29 cellular contexts compared by ENCODE assay signal in the genomic region with DNA sequence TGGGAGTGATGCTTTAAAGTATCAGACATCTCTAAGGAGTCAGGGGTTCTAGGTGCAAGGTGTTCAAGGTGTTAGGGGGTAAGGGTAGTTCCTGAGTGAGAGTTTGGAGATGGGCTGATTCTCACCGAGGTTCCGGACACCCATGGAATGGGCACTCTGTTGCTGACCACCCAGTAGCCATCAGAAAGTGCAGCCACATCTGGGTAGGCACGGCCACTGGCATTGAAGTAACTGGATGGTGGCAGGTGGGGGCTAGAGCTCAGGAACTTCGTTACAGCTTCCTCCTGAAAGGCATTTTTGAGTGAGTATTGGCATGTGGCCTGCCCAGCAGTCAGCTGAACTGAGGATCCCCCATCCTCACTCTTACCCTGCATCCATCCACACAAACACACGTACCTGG.
"Had no signal": no experiment of that assay in that cellular context is flagged by ENCODE, and none has a peak within 500 bp of the region (broad histone marks: within the 10 kb centered on the region; RNA-seq: fewer than 3 reads in every experiment).

No MANE protein-coding gene starts in this region.

- H3K9me3 Mint-ChIP-seq: activated naive CD8-positive, alpha-beta T cell treated with anti-CD3 and anti-CD28 coated beads for 36 hours; activated T-helper 1 cell treated with anti-CD3 and anti-CD28 coated beads, Interleukin-12 subunit alpha, Interleukin-12 subunit beta, Interleukin-2, Interleukin-4 antibody, amounts not matched to agents 30 ng/mL and 10 ng/mL and 1 ng/mL, durations not matched to agents 14 hours and 24 hours and 36 hours; mesothelial cell of epicardium; naive B cell; type B pancreatic cell had no signal

- H3K27me3 ChIP-seq: adrenal gland, cardiac muscle cell, spleen, vagina had no signal

- H3K4me3 ChIP-seq: adrenal gland, cardiac muscle cell, spleen, thoracic aorta, vagina had no signal

- ATAC-seq: activated CD4-positive, CD25-positive, alpha-beta regulatory T cell treated with anti-CD3 and anti-CD28 coated beads, Interleukin-2, amount 50 U/mL, for 24 hours; left colon; right cardiac atrium; stimulated activated naive CD8-positive, alpha-beta T cell treated with anti-CD3 and anti-CD28 coated beads, Interleukin-15, Interleukin-2, amounts not matched to agents 100 U/mL and 50 U/mL, for 24 hours had no signal

- H3K4me3 Mint-ChIP-seq: activated naive CD8-positive, alpha-beta T cell treated with anti-CD3 and anti-CD28 coated beads for 36 hours; activated T-helper 1 cell treated with anti-CD3 and anti-CD28 coated beads, Interleukin-12 subunit alpha, Interleukin-12 subunit beta, Interleukin-2, Interleukin-4 antibody, amounts not matched to agents 30 ng/mL and 10 ng/mL and 1 ng/mL, durations not matched to agents 14 hours and 24 hours and 36 hours; mesothelial cell of epicardium had no signal

- H3K36me3 Mint-ChIP-seq: naive B cell had no signal

- H3K27ac Mint-ChIP-seq: activated naive CD8-positive, alpha-beta T cell treated with anti-CD3 and anti-CD28 coated beads for 36 hours; activated T-helper 1 cell treated with anti-CD3 and anti-CD28 coated beads, Interleukin-12 subunit alpha, Interleukin-12 subunit beta, Interleukin-2, Interleukin-4 antibody, amounts not matched to agents 30 ng/mL and 10 ng/mL and 1 ng/mL, durations not matched to agents 14 hours and 24 hours and 36 hours; mesothelial cell of epicardium; type B pancreatic cell had no signal

- DNase-seq: activated CD4-positive, alpha-beta T cell treated with anti-CD3 and anti-CD28 coated beads for 48 hours; activated CD4-positive, alpha-beta T cell treated with anti-CD3 and anti-CD28 coated beads, Interleukin-2, amount 50 U/mL, for 48 hours; activated CD8-positive, alpha-beta memory T cell treated with anti-CD3 and anti-CD28 coated beads for 24 hours; activated gamma-delta T cell treated with Interleukin-2 at 50 U/mL for 16 hours; activated naive CD8-positive, alpha-beta T cell treated with anti-CD3 and anti-CD28 coated beads for 36 hours; activated T-cell treated with anti-CD3 and anti-CD28 coated beads, Interleukin-2, amount 50 U/mL, for 1 hour; aorta; cerebellar nuclear complex; cortex of kidney; foreskin fibroblast; hippocampal formation; kidney; left colon; mammary epithelial cell; naive B cell; right cardiac atrium; spleen; stimulated activated naive CD8-positive, alpha-beta T cell treated with anti-CD3 and anti-CD28 coated beads, Interleukin-15, Interleukin-2, amounts not matched to agents 100 U/mL and 50 U/mL, for 24 hours; T1000; WERI-Rb-1 had no signal

- H3K27me3 Mint-ChIP-seq: activated naive CD8-positive, alpha-beta T cell treated with anti-CD3 and anti-CD28 coated beads for 36 hours; brain; naive B cell; type B pancreatic cell had no signal

- H3K9me3 ChIP-seq: adrenal gland, spleen, thoracic aorta, vagina had no signal

- H3K27ac ChIP-seq: adrenal gland, cardiac muscle cell, vagina, WERI-Rb-1 had no signal
